1 cellular context compared by ENCODE assay signal in the genomic region with DNA sequence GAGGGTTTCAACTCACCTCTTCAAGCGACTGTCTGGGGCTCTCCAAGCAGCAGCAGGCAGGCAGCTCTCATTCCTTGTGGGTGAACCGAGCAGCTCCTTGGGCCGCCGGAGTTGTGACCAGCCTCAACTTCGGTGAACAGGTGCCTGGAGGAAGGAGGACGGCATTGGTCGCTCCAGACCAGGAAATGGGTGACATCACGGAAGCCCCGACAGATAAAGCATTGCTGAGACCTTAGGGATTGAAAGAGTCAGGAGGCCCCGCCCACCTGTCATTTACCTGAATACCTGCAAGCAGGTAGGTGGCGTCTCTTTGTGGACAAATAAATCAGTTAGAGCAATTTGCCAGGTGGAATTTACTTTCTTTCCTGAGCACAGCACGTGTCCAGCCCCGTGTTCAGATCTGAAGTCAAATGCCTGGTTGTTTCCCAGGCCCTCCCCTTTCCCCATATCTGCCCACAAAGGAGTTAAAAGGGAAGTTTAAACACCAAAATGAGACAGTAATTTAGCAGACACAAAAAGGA.
TF ChIP-seq lines count a peak whose summit lies in the region.

Gene LNX1, minus strand, starts transcription at position 115 of the 521 bp plus-strand sequence. CDS start 17,484 bp downstream, outside the sequence.

TF ChIP-seq in K562, 482 proteins besides CTCF, POLR2A, EP300 and RAD21 (continued from another document and continues in another):
- TF ChIP-seq CEBPZ (IDR thresholded peaks at IDR 0.05; ENCODE audit: borderline replicate concordance, low read depth, low read length) (no peak), POLR2AphosphoS5 (IDR thresholded peaks at IDR 0.05; ENCODE audit: control insufficient read depth, insufficient read depth, low read depth, low read length) (no peak), POLR3A (IDR thresholded peaks at IDR 0.05; ENCODE audit: borderline replicate concordance, extremely low read depth, insufficient read depth, insufficient read length) (no peak), SIN3A (IDR thresholded peaks at IDR 0.05; ENCODE audit: borderline replicate concordance in 2 of 2, control insufficient read depth in 1 of 2, low read depth in 2 of 2, low read length in 2 of 2) (no peak), SPI1 (IDR thresholded peaks at IDR 0.05; ENCODE audit: borderline replicate concordance, low read depth, low read length) (no peak), MYBL2 (IDR thresholded peaks at IDR 0.05; ENCODE audit: low read depth) (no peak), MYBL2 (CRISPR knock-in tag; IDR thresholded peaks at IDR 0.05; ENCODE audit: borderline replicate concordance) (no peak), L3MBTL2 (IDR thresholded peaks at IDR 0.05) (peak; percentile 89), TFAP4 (CRISPR knock-in tag; IDR thresholded peaks at IDR 0.05; ENCODE audit: borderline replicate concordance) (peak; percentile 22; the same call in 1 of the 2 replicates), RBFOX2 (IDR thresholded peaks at IDR 0.05; ENCODE audit: low read depth, low read length) (peak; percentile 65), GABPB1 (CRISPR knock-in tag; IDR thresholded peaks at IDR 0.05) (no peak), POLR2G (IDR thresholded peaks at IDR 0.05; ENCODE audit: low read depth, low read length) (peak; percentile 71), RBM22 (IDR thresholded peaks at IDR 0.05; ENCODE audit: low read depth, low read length, poor library complexity, severe bottlenecking) (no peak)
- TF ChIP-seq, protein P1, sequence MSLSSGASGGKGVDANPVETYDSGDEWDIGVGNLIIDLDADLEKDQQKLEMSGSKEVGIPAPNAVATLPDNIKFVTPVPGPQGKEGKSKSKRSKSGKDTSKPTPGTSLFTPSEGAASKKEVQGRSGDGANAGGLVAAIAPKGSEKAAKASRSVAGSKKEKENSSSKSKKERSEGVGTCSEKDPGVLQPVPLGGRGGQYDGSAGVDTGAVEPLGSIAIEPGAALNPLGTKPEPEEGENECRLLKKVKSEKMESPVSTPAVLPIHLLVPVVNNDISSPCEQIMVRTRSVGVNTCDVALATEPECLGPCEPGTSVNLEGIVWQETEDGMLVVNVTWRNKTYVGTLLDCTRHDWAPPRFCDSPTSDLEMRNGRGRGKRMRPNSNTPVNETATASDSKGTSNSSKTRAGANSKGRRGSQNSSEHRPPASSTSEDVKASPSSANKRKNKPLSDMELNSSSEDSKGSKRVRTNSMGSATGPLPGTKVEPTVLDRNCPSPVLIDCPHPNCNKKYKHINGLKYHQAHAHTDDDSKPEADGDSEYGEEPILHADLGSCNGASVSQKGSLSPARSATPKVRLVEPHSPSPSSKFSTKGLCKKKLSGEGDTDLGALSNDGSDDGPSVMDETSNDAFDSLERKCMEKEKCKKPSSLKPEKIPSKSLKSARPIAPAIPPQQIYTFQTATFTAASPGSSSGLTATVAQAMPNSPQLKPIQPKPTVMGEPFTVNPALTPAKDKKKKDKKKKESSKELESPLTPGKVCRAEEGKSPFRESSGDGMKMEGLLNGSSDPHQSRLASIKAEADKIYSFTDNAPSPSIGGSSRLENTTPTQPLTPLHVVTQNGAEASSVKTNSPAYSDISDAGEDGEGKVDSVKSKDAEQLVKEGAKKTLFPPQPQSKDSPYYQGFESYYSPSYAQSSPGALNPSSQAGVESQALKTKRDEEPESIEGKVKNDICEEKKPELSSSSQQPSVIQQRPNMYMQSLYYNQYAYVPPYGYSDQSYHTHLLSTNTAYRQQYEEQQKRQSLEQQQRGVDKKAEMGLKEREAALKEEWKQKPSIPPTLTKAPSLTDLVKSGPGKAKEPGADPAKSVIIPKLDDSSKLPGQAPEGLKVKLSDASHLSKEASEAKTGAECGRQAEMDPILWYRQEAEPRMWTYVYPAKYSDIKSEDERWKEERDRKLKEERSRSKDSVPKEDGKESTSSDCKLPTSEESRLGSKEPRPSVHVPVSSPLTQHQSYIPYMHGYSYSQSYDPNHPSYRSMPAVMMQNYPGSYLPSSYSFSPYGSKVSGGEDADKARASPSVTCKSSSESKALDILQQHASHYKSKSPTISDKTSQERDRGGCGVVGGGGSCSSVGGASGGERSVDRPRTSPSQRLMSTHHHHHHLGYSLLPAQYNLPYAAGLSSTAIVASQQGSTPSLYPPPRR (CRISPR knock-in tag; IDR thresholded peaks at IDR 0.05; ENCODE audit: borderline replicate concordance), result no peak
- TF ChIP-seq, protein P2, sequence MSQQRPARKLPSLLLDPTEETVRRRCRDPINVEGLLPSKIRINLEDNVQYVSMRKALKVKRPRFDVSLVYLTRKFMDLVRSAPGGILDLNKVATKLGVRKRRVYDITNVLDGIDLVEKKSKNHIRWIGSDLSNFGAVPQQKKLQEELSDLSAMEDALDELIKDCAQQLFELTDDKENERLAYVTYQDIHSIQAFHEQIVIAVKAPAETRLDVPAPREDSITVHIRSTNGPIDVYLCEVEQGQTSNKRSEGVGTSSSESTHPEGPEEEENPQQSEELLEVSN (IDR thresholded peaks at IDR 0.05; ENCODE audit: borderline replicate concordance in 1 of 2, extremely low read depth in 1 of 2, insufficient read depth in 1 of 2, insufficient read length in 1 of 2, low read depth in 1 of 2, low read length in 1 of 2, poor library complexity in 1 of 2, severe bottlenecking in 1 of 2), result peak in 1 of 2 experiments; percentile 32
- TF ChIP-seq, protein P3, sequence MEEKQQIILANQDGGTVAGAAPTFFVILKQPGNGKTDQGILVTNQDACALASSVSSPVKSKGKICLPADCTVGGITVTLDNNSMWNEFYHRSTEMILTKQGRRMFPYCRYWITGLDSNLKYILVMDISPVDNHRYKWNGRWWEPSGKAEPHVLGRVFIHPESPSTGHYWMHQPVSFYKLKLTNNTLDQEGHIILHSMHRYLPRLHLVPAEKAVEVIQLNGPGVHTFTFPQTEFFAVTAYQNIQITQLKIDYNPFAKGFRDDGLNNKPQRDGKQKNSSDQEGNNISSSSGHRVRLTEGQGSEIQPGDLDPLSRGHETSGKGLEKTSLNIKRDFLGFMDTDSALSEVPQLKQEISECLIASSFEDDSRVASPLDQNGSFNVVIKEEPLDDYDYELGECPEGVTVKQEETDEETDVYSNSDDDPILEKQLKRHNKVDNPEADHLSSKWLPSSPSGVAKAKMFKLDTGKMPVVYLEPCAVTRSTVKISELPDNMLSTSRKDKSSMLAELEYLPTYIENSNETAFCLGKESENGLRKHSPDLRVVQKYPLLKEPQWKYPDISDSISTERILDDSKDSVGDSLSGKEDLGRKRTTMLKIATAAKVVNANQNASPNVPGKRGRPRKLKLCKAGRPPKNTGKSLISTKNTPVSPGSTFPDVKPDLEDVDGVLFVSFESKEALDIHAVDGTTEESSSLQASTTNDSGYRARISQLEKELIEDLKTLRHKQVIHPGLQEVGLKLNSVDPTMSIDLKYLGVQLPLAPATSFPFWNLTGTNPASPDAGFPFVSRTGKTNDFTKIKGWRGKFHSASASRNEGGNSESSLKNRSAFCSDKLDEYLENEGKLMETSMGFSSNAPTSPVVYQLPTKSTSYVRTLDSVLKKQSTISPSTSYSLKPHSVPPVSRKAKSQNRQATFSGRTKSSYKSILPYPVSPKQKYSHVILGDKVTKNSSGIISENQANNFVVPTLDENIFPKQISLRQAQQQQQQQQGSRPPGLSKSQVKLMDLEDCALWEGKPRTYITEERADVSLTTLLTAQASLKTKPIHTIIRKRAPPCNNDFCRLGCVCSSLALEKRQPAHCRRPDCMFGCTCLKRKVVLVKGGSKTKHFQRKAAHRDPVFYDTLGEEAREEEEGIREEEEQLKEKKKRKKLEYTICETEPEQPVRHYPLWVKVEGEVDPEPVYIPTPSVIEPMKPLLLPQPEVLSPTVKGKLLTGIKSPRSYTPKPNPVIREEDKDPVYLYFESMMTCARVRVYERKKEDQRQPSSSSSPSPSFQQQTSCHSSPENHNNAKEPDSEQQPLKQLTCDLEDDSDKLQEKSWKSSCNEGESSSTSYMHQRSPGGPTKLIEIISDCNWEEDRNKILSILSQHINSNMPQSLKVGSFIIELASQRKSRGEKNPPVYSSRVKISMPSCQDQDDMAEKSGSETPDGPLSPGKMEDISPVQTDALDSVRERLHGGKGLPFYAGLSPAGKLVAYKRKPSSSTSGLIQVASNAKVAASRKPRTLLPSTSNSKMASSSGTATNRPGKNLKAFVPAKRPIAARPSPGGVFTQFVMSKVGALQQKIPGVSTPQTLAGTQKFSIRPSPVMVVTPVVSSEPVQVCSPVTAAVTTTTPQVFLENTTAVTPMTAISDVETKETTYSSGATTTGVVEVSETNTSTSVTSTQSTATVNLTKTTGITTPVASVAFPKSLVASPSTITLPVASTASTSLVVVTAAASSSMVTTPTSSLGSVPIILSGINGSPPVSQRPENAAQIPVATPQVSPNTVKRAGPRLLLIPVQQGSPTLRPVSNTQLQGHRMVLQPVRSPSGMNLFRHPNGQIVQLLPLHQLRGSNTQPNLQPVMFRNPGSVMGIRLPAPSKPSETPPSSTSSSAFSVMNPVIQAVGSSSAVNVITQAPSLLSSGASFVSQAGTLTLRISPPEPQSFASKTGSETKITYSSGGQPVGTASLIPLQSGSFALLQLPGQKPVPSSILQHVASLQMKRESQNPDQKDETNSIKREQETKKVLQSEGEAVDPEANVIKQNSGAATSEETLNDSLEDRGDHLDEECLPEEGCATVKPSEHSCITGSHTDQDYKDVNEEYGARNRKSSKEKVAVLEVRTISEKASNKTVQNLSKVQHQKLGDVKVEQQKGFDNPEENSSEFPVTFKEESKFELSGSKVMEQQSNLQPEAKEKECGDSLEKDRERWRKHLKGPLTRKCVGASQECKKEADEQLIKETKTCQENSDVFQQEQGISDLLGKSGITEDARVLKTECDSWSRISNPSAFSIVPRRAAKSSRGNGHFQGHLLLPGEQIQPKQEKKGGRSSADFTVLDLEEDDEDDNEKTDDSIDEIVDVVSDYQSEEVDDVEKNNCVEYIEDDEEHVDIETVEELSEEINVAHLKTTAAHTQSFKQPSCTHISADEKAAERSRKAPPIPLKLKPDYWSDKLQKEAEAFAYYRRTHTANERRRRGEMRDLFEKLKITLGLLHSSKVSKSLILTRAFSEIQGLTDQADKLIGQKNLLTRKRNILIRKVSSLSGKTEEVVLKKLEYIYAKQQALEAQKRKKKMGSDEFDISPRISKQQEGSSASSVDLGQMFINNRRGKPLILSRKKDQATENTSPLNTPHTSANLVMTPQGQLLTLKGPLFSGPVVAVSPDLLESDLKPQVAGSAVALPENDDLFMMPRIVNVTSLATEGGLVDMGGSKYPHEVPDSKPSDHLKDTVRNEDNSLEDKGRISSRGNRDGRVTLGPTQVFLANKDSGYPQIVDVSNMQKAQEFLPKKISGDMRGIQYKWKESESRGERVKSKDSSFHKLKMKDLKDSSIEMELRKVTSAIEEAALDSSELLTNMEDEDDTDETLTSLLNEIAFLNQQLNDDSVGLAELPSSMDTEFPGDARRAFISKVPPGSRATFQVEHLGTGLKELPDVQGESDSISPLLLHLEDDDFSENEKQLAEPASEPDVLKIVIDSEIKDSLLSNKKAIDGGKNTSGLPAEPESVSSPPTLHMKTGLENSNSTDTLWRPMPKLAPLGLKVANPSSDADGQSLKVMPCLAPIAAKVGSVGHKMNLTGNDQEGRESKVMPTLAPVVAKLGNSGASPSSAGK (IDR thresholded peaks at IDR 0.05), result peak; percentile 81
- TF ChIP-seq, protein P4, sequence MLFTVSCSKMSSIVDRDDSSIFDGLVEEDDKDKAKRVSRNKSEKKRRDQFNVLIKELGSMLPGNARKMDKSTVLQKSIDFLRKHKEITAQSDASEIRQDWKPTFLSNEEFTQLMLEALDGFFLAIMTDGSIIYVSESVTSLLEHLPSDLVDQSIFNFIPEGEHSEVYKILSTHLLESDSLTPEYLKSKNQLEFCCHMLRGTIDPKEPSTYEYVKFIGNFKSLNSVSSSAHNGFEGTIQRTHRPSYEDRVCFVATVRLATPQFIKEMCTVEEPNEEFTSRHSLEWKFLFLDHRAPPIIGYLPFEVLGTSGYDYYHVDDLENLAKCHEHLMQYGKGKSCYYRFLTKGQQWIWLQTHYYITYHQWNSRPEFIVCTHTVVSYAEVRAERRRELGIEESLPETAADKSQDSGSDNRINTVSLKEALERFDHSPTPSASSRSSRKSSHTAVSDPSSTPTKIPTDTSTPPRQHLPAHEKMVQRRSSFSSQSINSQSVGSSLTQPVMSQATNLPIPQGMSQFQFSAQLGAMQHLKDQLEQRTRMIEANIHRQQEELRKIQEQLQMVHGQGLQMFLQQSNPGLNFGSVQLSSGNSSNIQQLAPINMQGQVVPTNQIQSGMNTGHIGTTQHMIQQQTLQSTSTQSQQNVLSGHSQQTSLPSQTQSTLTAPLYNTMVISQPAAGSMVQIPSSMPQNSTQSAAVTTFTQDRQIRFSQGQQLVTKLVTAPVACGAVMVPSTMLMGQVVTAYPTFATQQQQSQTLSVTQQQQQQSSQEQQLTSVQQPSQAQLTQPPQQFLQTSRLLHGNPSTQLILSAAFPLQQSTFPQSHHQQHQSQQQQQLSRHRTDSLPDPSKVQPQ (CRISPR knock-in tag; IDR thresholded peaks at IDR 0.05; ENCODE audit: borderline replicate concordance), result peak; percentile 77; the same call in 1 of the 2 replicates
- TF ChIP-seq, protein P5, sequence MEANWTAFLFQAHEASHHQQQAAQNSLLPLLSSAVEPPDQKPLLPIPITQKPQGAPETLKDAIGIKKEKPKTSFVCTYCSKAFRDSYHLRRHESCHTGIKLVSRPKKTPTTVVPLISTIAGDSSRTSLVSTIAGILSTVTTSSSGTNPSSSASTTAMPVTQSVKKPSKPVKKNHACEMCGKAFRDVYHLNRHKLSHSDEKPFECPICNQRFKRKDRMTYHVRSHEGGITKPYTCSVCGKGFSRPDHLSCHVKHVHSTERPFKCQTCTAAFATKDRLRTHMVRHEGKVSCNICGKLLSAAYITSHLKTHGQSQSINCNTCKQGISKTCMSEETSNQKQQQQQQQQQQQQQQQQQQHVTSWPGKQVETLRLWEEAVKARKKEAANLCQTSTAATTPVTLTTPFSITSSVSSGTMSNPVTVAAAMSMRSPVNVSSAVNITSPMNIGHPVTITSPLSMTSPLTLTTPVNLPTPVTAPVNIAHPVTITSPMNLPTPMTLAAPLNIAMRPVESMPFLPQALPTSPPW (CRISPR knock-in tag; IDR thresholded peaks at IDR 0.05), result 0 out of 2 replicates have a peak, but pooled peaks have one; percentile 21
